Comparison of ENCODE assay signal across 8 cellular contexts in the genomic region with DNA sequence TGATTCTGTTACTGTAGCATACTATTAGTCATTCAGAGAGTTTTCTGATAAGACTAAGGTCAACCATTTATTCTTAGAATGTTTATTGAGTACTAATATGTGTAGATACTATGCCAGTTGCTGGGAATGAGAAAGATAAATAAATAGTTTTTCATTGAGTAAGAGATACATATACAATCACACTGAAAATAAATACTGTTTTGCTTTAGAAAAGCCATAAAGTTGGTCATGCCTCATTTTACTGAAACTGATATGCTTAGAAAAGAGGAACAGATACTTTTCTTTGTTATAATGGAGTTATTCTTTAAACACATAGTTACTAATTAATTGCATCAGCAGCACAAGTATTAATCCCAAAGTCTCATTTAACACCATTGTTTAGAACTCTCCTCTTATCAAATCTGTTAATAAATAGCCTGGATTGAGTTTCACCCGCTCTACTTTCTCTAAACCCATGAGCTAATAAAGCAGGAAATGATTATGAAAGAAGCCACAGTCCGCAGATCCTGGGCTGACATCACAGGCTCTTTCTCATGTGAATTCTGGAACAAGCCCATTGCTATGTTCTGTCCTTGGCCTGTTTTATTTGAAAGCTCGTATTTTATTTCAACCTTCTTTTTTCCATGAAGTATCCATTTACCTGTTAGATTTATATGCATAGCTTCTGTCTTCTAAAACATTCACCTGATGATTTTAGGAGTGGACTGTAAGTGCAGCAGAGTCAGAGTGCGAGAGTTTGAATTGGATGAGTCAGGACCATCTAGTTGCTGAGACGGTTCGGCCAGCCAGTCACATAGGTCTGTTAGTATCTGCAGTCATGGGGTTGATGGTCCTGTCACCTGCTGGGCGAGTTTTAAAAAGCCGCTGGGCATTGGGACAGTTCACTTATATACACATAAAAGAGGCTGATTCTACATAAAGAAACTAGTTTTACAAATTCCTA. TPM values are rescaled to one million over a fixed set of nuclear protein-coding genes. Genes with fewer than 3 reads are reported as not detected.
DNase-seq lines count a peak whose midpoint lies in the region; ATAC-seq and TF ChIP-seq lines count a peak whose summit lies in the region.

No MANE protein-coding gene starts in this region.

- H3K4me1 ChIP-seq in BE2C, result no peaks in the 10 kb centered on the region

- no peak overlapping the region for H3K4me3 ChIP-seq in AG04450 (ENCODE audit: low read depth, low read length)
- no peak overlapping the region for H3K4me3 ChIP-seq in BE2C (ENCODE audit: low read depth, low read length)

- no peaks in the 10 kb centered on the region for H3K36me3 ChIP-seq in BE2C

- H3K27me3 ChIP-seq in AG04450 (ENCODE audit: control insufficient read depth, insufficient read depth, low read length), result no peaks in the 10 kb centered on the region
- H3K27me3 ChIP-seq in BE2C, result no peaks in the 10 kb centered on the region

- TF ChIP-seq CTCF in AG04450 (IDR thresholded peaks at IDR 0.05; ENCODE audit: low read depth, low read length) (peak; percentile 78), BE2C (IDR thresholded peaks at IDR 0.05; ENCODE audit: low read depth, low read length) (no peak)

- peak; percentile 81 for DNase-seq in AG04450 (ENCODE audit: low read depth, low spot score)
- DNase-seq in NCI-H2029 treated with DMSO at 0.1 percent for 48 hours (lab: John Stamatoyannopoulos, UW), result peak; percentile 19
- peak; percentile 11 for DNase-seq in activated naive CD4-positive, alpha-beta T cell treated with anti-CD3 and anti-CD28 coated beads, Interleukin-2, amount 50 U/mL, for 16 hours
- DNase-seq in iPS-NIHi7 (ENCODE audit: extremely low spot score), result peak; percentile 20
- peak; percentile 3 to 15 for DNase-seq in stimulated activated CD4-positive, alpha-beta T cell treated with anti-CD3 and anti-CD28 coated beads, Interleukin-2, amount 100 ng/mL, for 48 hours
- no peak for DNase-seq in BE2C

- no peak overlapping the region for H3K27ac ChIP-seq in AG04450 (ENCODE audit: low read depth, low read length)

- CTCF ChIA-PET in AG04450 (lab: Charles Lee), result interaction anchor here (0.6 to 5.1 kb wide), 44 partner anchors 8 to 834 kb away, joined by 3 to 212 read pairs (median 4); a partner anchor contains a TSS

- no peaks in the 10 kb centered on the region for H3K9me3 ChIP-seq in AG04450 (ENCODE audit: control insufficient read depth, insufficient read depth, low read length)
- H3K9me3 ChIP-seq in BE2C, result no peaks in the 10 kb centered on the region

- ATAC-seq in GM18517 (IDR thresholded peaks at IDR 0.05; ENCODE audit: unreplicated experiment) (peak; percentile 83), HG02885 (IDR thresholded peaks at IDR 0.05; ENCODE audit: poor library complexity, unreplicated experiment) (peak; percentile 92)

- POLR2A ChIA-PET in AG04450 (lab: Yijun Ruan, JAX), result interaction anchor here (0.7 kb wide), 1 partner anchor 85 kb away, joined by 3 read pairs; no protein-coding TSS in a partner anchor

RNA-seq across cellular contexts. Expression of a gene that starts 35.5 kb away (rescaled TPM):
- polyA plus RNA-seq in AG04450 (2011; rRNA removed), result 1.0 and 1.1 TPM in 2 replicates
- polyA minus RNA-seq in AG04450 (2011; rRNA and poly(A)+ RNA removed), result 0.41 and 0.65 TPM in 2 replicates
- polyA plus RNA-seq in BE2C (2012; ENCODE audit: insufficient read depth, insufficient read length, low read depth), result not detected

RNA-seq across cellular contexts. Expression of a gene that starts 59.0 kb away (rescaled TPM):
- polyA plus RNA-seq in AG04450 (2011; rRNA removed), result 2.2 and 2.6 TPM in 2 replicates
- polyA minus RNA-seq in AG04450 (2011; rRNA and poly(A)+ RNA removed), result 2.3 and 3.5 TPM in 2 replicates
- polyA plus RNA-seq in BE2C (2012; ENCODE audit: insufficient read depth, insufficient read length, low read depth), result 1.5 TPM
